8 cellular contexts compared by ENCODE assay signal in genomic region chr9:99807276-99807852, GRCh38. TPM values are rescaled to one million over a fixed set of nuclear protein-coding genes. Genes with fewer than 3 reads are reported as not detected.
A peak's percentile ranks its signal among the peaks of the same experiment; 100 is the strongest.
DNase-seq lines count a peak whose midpoint lies in the region; ATAC-seq and TF ChIP-seq lines count a peak whose summit lies in the region.

No MANE protein-coding gene starts in this region.

- TF ChIP-seq CTCF in Peyer's patch (IDR thresholded peaks at IDR 0.05) (peak; percentile 62 to 85 (median 72)), cardiac muscle cell (IDR thresholded peaks at IDR 0.05; ENCODE audit: low read depth, low read length) (peak; percentile 83)

- no peaks in the 10 kb centered on the region for H3K36me3 ChIP-seq in Peyer's patch
- H3K36me3 ChIP-seq in cardiac muscle cell = no peaks in the 10 kb centered on the region

- no peaks in the 10 kb centered on the region for H3K27me3 ChIP-seq in Peyer's patch
- H3K27me3 ChIP-seq in cardiac muscle cell = no peaks in the 10 kb centered on the region

- H3K27ac ChIP-seq in Peyer's patch (no peak overlapping the region), cardiac muscle cell (no peak overlapping the region)

- no peaks in the 10 kb centered on the region for H3K4me1 ChIP-seq in Peyer's patch
- peaks cover 4% of the 10 kb centered on the region for H3K4me1 ChIP-seq in cardiac muscle cell (ENCODE audit: low read depth)

- TF ChIP-seq POLR2A in Peyer's patch (IDR thresholded peaks at IDR 0.05) = no peak

- DNase-seq in AG08396 (ENCODE audit: low spot score) (peak; percentile 67), HuH-7.5 (ENCODE audit: low spot score) (peak; percentile 52), Peyer's patch (peak; percentile 55 to 89 (median 68)), cardiac muscle cell (ENCODE audit: low read depth in 1 of 2, low spot score in 1 of 2) (peak; percentile 70 to 75), renal cortical epithelial cell (ENCODE audit: low read depth) (peak; percentile 50)
- DNase-seq in activated naive CD4-positive, alpha-beta T cell treated with Interleukin-2 at 50 U/mL for 16 hours = peak; percentile 69

- H3K9me3 ChIP-seq in Peyer's patch (no peaks in the 10 kb centered on the region), cardiac muscle cell (ENCODE audit: low read depth) (no peaks in the 10 kb centered on the region)

- ATAC-seq in GM18498 (IDR thresholded peaks at IDR 0.05; ENCODE audit: unreplicated experiment) (peak; percentile 60), HG03108 (IDR thresholded peaks at IDR 0.05; ENCODE audit: unreplicated experiment) (no peak)

- no peak overlapping the region for H3K4me3 ChIP-seq in Peyer's patch
- H3K4me3 ChIP-seq in cardiac muscle cell = no peak overlapping the region

RNA-seq across cellular contexts. Expression of gene NR4A3, which starts 14.3 kb away (rescaled TPM):
- total RNA-seq in Peyer's patch (1 to 10 TPM in 2 of 4 donors, under 1 TPM in 1, not detected in 1; 0.54 to 2.5 (median 1.0) TPM), cardiac muscle cell (0.49 and 1.5 TPM in 2 replicates), renal cortical epithelial cell (0.15 and 0.35 TPM in 2 replicates)
- 0.42 and 0.87 TPM in 2 replicates for polyA plus RNA-seq in cardiac muscle cell
